ENCODE assay signal across 8 cellular contexts in genomic region chr17:8785547-8786412, GRCh38. TPM values are rescaled to one million over a fixed set of nuclear protein-coding genes. Genes with fewer than 3 reads are reported as not detected.
DNase-seq lines count a peak whose midpoint lies in the region; ATAC-seq lines count a peak whose summit lies in the region.

No MANE protein-coding gene starts in this region.

- no peak overlapping the region for H2AK5ac ChIP-seq in mesenchymal stem cell (ENCODE audit: low read length, severe bottlenecking)

- H3K27me3 Mint-ChIP-seq in activated CD8-positive, alpha-beta T cell treated with anti-CD3 and anti-CD28 coated beads, Interleukin-2, amount 10 ng/mL, durations not matched to agents 7 days and 5 days (ENCODE audit: low read depth), result peaks cover 15% of the 10 kb centered on the region

- no peaks in the 10 kb centered on the region for H3K27me3 ChIP-seq in effector memory CD4-positive, alpha-beta T cell (replicated peaks; ENCODE audit: control insufficient read depth, insufficient read depth, low read length, poor library complexity, severe bottlenecking)
- H3K27me3 ChIP-seq in mesenchymal stem cell (ENCODE audit: control insufficient read depth in 1 of 2, insufficient read depth in 1 of 2, low read length in 2 of 2), result peaks cover 0 to 24% of the 10 kb centered on the region in 2 experiments

- no peak overlapping the region for H3K14ac ChIP-seq in mesenchymal stem cell (ENCODE audit: low read length in 2 of 2)

- H4K8ac ChIP-seq in mesenchymal stem cell (ENCODE audit: low read length), result no peak overlapping the region

- no peak overlapping the region for H3K4me3 Mint-ChIP-seq in activated CD8-positive, alpha-beta T cell treated with anti-CD3 and anti-CD28 coated beads, Interleukin-2, amount 10 ng/mL, durations not matched to agents 7 days and 5 days

- H3K4ac ChIP-seq in mesenchymal stem cell (ENCODE audit: low read depth in 1 of 2, low read length in 2 of 2), result no peak overlapping the region

- WGBS in mesenchymal stem cell, result 34% methylated on average over 19 of the region's 19 CpGs

- H3K4me1 ChIP-seq in effector memory CD4-positive, alpha-beta T cell (ENCODE audit: control insufficient read depth, insufficient read depth, low read length, poor library complexity, severe bottlenecking), result peaks cover 4% of the 10 kb centered on the region
- H3K4me1 ChIP-seq in mesenchymal stem cell (ENCODE audit: control insufficient read depth, insufficient read depth, low read depth, low read length), result no peaks in the 10 kb centered on the region

- H3K4me2 ChIP-seq in mesenchymal stem cell (ENCODE audit: low read length, poor library complexity, severe bottlenecking), result no peak overlapping the region

- CTCF ChIA-PET in activated CD8-positive, alpha-beta T cell treated with anti-CD3 and anti-CD28 coated beads, Interleukin-2, amount 10 ng/mL, durations not matched to agents 7 days and 5 days (lab: Charles Lee), result interaction anchor here (0.6 to 3.6 kb wide), 56 partner anchors 8 to 465 kb away, joined by 3 to 32 read pairs (median 4); partner anchors contain the start of gene PIK3R6

- no peak overlapping the region for H2AFZ ChIP-seq in mesenchymal stem cell (ENCODE audit: low read depth, low read length)

- no peaks in the 10 kb centered on the region for H3K79me1 ChIP-seq in mesenchymal stem cell (replicated peaks; ENCODE audit: low read length, poor library complexity, severe bottlenecking)

- no peaks in the 10 kb centered on the region for H3K9me3 Mint-ChIP-seq in activated CD8-positive, alpha-beta T cell treated with anti-CD3 and anti-CD28 coated beads, Interleukin-2, amount 10 ng/mL, durations not matched to agents 7 days and 5 days (ENCODE audit: insufficient read depth)

- no peak overlapping the region for H3K18ac ChIP-seq in mesenchymal stem cell (ENCODE audit: low read depth in 1 of 2, low read length in 2 of 2)

- peaks cover 17% of the 10 kb centered on the region for H3K4me1 Mint-ChIP-seq in activated CD8-positive, alpha-beta T cell treated with anti-CD3 and anti-CD28 coated beads, Interleukin-2, amount 10 ng/mL, durations not matched to agents 7 days and 5 days (ENCODE audit: low read depth)

- no peak overlapping the region for H2BK120ac ChIP-seq in mesenchymal stem cell (ENCODE audit: low read depth, low read length)

- H2BK12ac ChIP-seq in mesenchymal stem cell (ENCODE audit: low read length in 2 of 2), result no peak overlapping the region

- H4K91ac ChIP-seq in mesenchymal stem cell (ENCODE audit: low read length), result no peak overlapping the region

- no peak overlapping the region for H3K4me3 ChIP-seq in effector memory CD4-positive, alpha-beta T cell (ENCODE audit: insufficient read depth, low read depth, low read length, poor library complexity, severe bottlenecking)
- no peak overlapping the region for H3K4me3 ChIP-seq in mesenchymal stem cell (ENCODE audit: insufficient read depth in 1 of 2, low read depth in 1 of 2, low read length in 2 of 2)

- POLR2A ChIA-PET in activated CD8-positive, alpha-beta T cell treated with anti-CD3 and anti-CD28 coated beads, Interleukin-2, amount 10 ng/mL, durations not matched to agents 7 days and 5 days (lab: Charles Lee), result interaction anchor here (0.6 kb wide), 1 partner anchor 234 kb away, joined by 3 read pairs; no protein-coding TSS in a partner anchor

- no peaks in the 10 kb centered on the region for H3K36me3 ChIP-seq in effector memory CD4-positive, alpha-beta T cell (ENCODE audit: control insufficient read depth, insufficient read depth, low read length)
- H3K36me3 ChIP-seq in mesenchymal stem cell (ENCODE audit: control insufficient read depth in 1 of 2, insufficient read depth in 2 of 2, low read depth in 1 of 2, low read length in 2 of 2), result no peaks in the 10 kb centered on the region

- H2BK15ac ChIP-seq in mesenchymal stem cell (ENCODE audit: low read depth, poor library complexity, severe bottlenecking), result no peak overlapping the region

- no peak overlapping the region for H2BK5ac ChIP-seq in mesenchymal stem cell (ENCODE audit: low read depth, low read length, poor library complexity, severe bottlenecking)

- no peak overlapping the region for H3K27ac ChIP-seq in effector memory CD4-positive, alpha-beta T cell (ENCODE audit: insufficient read depth, low read length, poor library complexity, severe bottlenecking)
- H3K27ac ChIP-seq in mesenchymal stem cell (ENCODE audit: low read length, poor library complexity, severe bottlenecking), result no peak overlapping the region

- H3K9me3 ChIP-seq in effector memory CD4-positive, alpha-beta T cell (ENCODE audit: control insufficient read depth, low read length), result no peaks in the 10 kb centered on the region
- H3K9me3 ChIP-seq in mesenchymal stem cell (ENCODE audit: control insufficient read depth, low read length), result peaks cover 4% of the 10 kb centered on the region

- no peak overlapping the region for H3K27ac Mint-ChIP-seq in activated CD8-positive, alpha-beta T cell treated with anti-CD3 and anti-CD28 coated beads, Interleukin-2, amount 10 ng/mL, durations not matched to agents 7 days and 5 days

- no peaks in the 10 kb centered on the region for H3K36me3 Mint-ChIP-seq in activated CD8-positive, alpha-beta T cell treated with anti-CD3 and anti-CD28 coated beads, Interleukin-2, amount 10 ng/mL, durations not matched to agents 7 days and 5 days (ENCODE audit: low read depth)

- ATAC-seq in activated CD8-positive, alpha-beta T cell treated with anti-CD3 and anti-CD28 coated beads, Interleukin-2, amount 10 ng/mL, durations not matched to agents 7 days and 5 days, result peak; percentile 55

- DNase-seq in NCI-H446 (lab: John Stamatoyannopoulos, UW), result peak; percentile 2 to 53
- no peak for DNase-seq in NCI-H446 treated with DMSO at 0.1 percent for 48 hours (lab: John Stamatoyannopoulos, UW)
- DNase-seq in NCI-H226, result peak; percentile 37
- DNase-seq in activated CD8-positive, alpha-beta T cell treated with anti-CD3 and anti-CD28 coated beads, Interleukin-2, amount 10 ng/mL, durations not matched to agents 7 days and 5 days, result peak; percentile 71
- DNase-seq in effector memory CD4-positive, alpha-beta T cell, result peak; percentile 8 to 40 (median 20)
- peak; percentile 58 for DNase-seq in mesenchymal stem cell
- DNase-seq in stimulated activated CD8-positive, alpha-beta memory T cell treated with anti-CD3 and anti-CD28 coated beads, Interleukin-2, amount 100 ng/mL, for 1 hour (ENCODE audit: low read depth in 2 of 2), result peak; percentile 26 to 28
- no peak for DNase-seq in NCI-H2029 (lab: John Stamatoyannopoulos, UW)

- H3K23ac ChIP-seq in mesenchymal stem cell (ENCODE audit: low read length in 2 of 2), result no peak overlapping the region

- H3K9ac ChIP-seq in mesenchymal stem cell (ENCODE audit: low read length), result no peak overlapping the region

RNA-seq across cellular contexts. Expression of gene MFSD6L, which starts 13.4 kb away (rescaled TPM):
- 1 to 10 TPM; 1.4 to 1.5 TPM for total RNA-seq in activated CD8-positive, alpha-beta T cell treated with anti-CD3 and anti-CD28 coated beads, Interleukin-2, amount 10 ng/mL, durations not matched to agents 7 days and 5 days
- not detected for polyA plus RNA-seq in mesenchymal stem cell (2013, experiment 1 of 2)
- polyA plus RNA-seq in mesenchymal stem cell (2013, experiment 2 of 2), result not detected

RNA-seq across cellular contexts. Expression of gene SPDYE4, which starts 27.4 kb away (rescaled TPM):
- total RNA-seq in activated CD8-positive, alpha-beta T cell treated with anti-CD3 and anti-CD28 coated beads, Interleukin-2, amount 10 ng/mL, durations not matched to agents 7 days and 5 days, result not detected
- not detected for polyA plus RNA-seq in mesenchymal stem cell (2013, experiment 1 of 2)
- polyA plus RNA-seq in mesenchymal stem cell (2013, experiment 2 of 2), result not detected

RNA-seq across cellular contexts. Expression of gene CCDC42, which starts 41.1 kb away (rescaled TPM):
- total RNA-seq in activated CD8-positive, alpha-beta T cell treated with anti-CD3 and anti-CD28 coated beads, Interleukin-2, amount 10 ng/mL, durations not matched to agents 7 days and 5 days, result under 1 TPM; 0.47 to 0.53 TPM
- polyA plus RNA-seq in mesenchymal stem cell (2013, experiment 1 of 2), result not detected
- polyA plus RNA-seq in mesenchymal stem cell (2013, experiment 2 of 2), result not detected

Comparison
In these comparisons a context has a peak if more than half of its experiments do, and no peak if none do; other contexts are left out.
1. DNase-seq: peak in NCI-H446 (2 of 2), NCI-H226 (single experiment), activated CD8-positive, alpha-beta T cell treated with anti-CD3 and anti-CD28 coated beads, Interleukin-2, amount 10 ng/mL, durations not matched to agents 7 days and 5 days (single experiment), effector memory CD4-positive, alpha-beta T cell (3 of 3), mesenchymal stem cell (single experiment) and stimulated activated CD8-positive, alpha-beta memory T cell treated with anti-CD3 and anti-CD28 coated beads, Interleukin-2, amount 100 ng/mL, for 1 hour (2 of 2); none in NCI-H446 treated with DMSO at 0.1 percent for 48 hours (single experiment) and NCI-H2029 (single experiment).